In the genomic region with DNA sequence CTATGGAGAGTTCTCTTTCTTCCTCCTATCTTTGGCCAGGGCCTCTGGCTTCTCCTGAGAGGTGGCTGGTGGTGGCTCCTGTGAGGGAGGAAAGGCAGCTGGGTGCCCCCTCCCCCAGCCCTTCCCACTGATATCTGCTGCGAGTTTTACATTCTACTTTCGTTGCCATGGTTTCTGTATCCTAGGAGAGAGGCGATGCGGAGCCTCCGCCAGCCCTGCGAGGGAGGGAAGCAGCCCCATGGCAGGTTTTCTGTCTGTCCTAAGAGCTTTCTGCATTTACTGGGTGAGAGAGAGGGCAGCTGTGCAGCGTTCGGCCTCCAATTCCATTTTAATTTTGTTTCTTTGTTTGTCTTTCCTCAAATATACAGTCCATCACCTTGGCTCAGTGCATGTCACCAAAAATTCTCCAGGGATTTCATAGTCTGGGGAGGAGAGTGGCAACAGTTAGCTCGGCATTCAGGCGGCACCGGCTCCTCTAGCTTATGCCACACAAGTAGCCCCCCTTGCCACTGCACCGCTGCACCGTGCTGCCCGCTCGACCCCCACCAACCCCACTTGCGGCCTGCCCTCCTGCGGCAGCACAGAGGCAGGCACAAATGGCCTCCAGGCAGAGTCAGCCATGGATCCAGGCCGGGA, we compare ENCODE assay signal across 8 cellular contexts. TPM values are rescaled to one million over a fixed set of nuclear protein-coding genes. Genes with fewer than 3 reads are reported as not detected.
DNase-seq lines count a peak whose midpoint lies in the region; ATAC-seq and TF ChIP-seq lines count a peak whose summit lies in the region.

No MANE protein-coding gene starts in this region.

- H3K27ac Mint-ChIP-seq in activated naive CD4-positive, alpha-beta T cell treated with anti-CD3 and anti-CD28 coated beads for 36 hours, result peak overlapping the region; percentile 100

- peaks cover 75% of the 10 kb centered on the region for H3K4me1 Mint-ChIP-seq in activated naive CD4-positive, alpha-beta T cell treated with anti-CD3 and anti-CD28 coated beads for 36 hours (ENCODE audit: low read depth)

- H3K36me3 Mint-ChIP-seq in activated naive CD4-positive, alpha-beta T cell treated with anti-CD3 and anti-CD28 coated beads for 36 hours (ENCODE audit: low read depth), result peaks cover 27% of the 10 kb centered on the region

- no peak for TF ChIP-seq POLR2A in GM18505 (IDR thresholded peaks at IDR 0.05; ENCODE audit: borderline replicate concordance, extremely low read depth, insufficient read depth, insufficient read length)

- CTCF ChIA-PET in activated naive CD4-positive, alpha-beta T cell treated with anti-CD3 and anti-CD28 coated beads for 36 hours (lab: Charles Lee), result interaction anchor here (0.6 to 14.9 kb wide), 15 partner anchors 12 to 356 kb away, joined by 3 to 195 read pairs (median 4); partner anchors contain the start of gene DDIT4

- H3K27ac ChIP-seq in cingulate gyrus (ENCODE audit: low read depth, low read length), result peak overlapping the region; percentile 97

- no peaks in the 10 kb centered on the region for H3K9me3 Mint-ChIP-seq in activated naive CD4-positive, alpha-beta T cell treated with anti-CD3 and anti-CD28 coated beads for 36 hours

- DNase-seq in activated naive CD4-positive, alpha-beta T cell treated with anti-CD3 and anti-CD28 coated beads for 36 hours, result peak; percentile 52
- no peak for DNase-seq in activated naive CD4-positive, alpha-beta T cell (lab: John Stamatoyannopoulos, UW)
- peak; percentile 52 for DNase-seq in NCI-H524 treated with DMSO at 0.1 percent for 48 hours (lab: John Stamatoyannopoulos, UW)
- peak; percentile 77 for DNase-seq in myocyte (ENCODE audit: low read depth)
- no peak for DNase-seq in hepatic stellate cell (ENCODE audit: low spot score)

- H3K27me3 Mint-ChIP-seq in activated naive CD4-positive, alpha-beta T cell treated with anti-CD3 and anti-CD28 coated beads for 36 hours (ENCODE audit: low read depth), result no peaks in the 10 kb centered on the region

- intact Hi-C loops in activated naive CD4-positive, alpha-beta T cell treated with anti-CD3 and anti-CD28 coated beads for 36 hours (cut with micrococcal nuclease), result loop anchor here (5.0 kb wide), 1 partner anchor 562 kb away; the partner anchor contains the start of gene VSIR

- H3K4me3 Mint-ChIP-seq in activated naive CD4-positive, alpha-beta T cell treated with anti-CD3 and anti-CD28 coated beads for 36 hours, result peak overlapping the region; percentile 65

- no peak for ATAC-seq in HG02759 (IDR thresholded peaks at IDR 0.05; ENCODE audit: unreplicated experiment)
- ATAC-seq in GM18505 (IDR thresholded peaks at IDR 0.05; ENCODE audit: unreplicated experiment), result no peak

RNA-seq across cellular contexts. Expression of gene DNAJB12, which starts 20.4 kb away (rescaled TPM):
- total RNA-seq in activated naive CD4-positive, alpha-beta T cell treated with anti-CD3 and anti-CD28 coated beads for 36 hours, result 10 to 100 TPM; 13.7 to 14.1 TPM
- total RNA-seq in myocyte, result 27.1 and 30.3 TPM in 2 replicates
- polyA plus RNA-seq in myocyte (2012), result 41.3 TPM

Comparison
In these comparisons a context has a peak if more than half of its experiments do, and no peak if none do; other contexts are left out.
1. DNase-seq: peak in activated naive CD4-positive, alpha-beta T cell treated with anti-CD3 and anti-CD28 coated beads for 36 hours (single experiment), NCI-H524 treated with DMSO at 0.1 percent for 48 hours (single experiment) and myocyte (single experiment); none in activated naive CD4-positive, alpha-beta T cell (0 of 4) and hepatic stellate cell (single experiment).